Comparison of ENCODE assay signal across 8 cellular contexts in the genomic region with DNA sequence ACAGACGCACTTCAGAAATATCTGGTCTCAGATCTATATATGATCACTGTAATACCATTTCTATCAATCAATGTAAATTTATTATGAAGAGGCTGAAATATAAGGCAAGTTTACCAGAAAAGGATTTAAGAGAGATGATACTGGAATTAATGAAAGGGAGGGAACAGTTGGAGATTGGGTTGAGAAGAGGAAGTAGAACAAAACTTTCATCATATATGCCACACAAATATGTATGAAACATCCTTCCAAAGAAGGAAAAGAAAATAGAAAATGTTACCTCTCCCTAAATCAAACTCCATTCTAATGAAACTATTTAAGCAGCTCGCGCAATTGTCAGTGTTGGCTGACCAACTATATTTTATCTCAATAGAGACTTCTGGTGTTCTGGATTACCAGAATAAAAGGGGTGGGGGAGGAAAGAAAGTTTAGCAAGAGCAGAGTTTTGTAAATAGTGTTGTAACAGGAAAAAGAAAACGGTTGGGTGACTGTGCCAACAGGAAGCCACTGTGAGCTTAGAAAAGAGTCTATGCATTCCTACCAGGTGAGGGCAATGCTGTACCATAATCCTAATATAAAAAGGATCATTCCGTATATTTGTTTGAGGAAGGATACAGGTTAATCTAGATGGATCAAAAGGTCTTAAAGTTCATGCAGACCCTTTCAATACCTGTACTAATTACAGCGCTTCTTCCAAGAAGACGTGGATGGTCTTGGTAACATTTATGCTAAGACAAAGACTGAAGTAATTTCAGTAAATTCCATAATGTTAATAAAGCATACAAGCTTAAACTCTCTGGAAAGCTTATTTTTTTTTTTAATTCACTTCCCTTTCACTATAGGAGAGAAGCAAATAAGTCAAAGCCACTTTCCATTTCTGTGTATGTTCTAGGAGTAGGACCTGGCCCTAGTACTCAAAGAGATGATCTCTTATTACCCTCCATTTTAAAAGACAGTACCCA. TPM values are rescaled to one million over a fixed set of nuclear protein-coding genes. Genes with fewer than 3 reads are reported as not detected.
DNase-seq lines count a peak whose midpoint lies in the region; ATAC-seq and TF ChIP-seq lines count a peak whose summit lies in the region.

No MANE protein-coding gene starts in this region.

- H3K36me3 Mint-ChIP-seq in activated naive CD4-positive, alpha-beta T cell treated with anti-CD3 and anti-CD28 coated beads for 36 hours (ENCODE audit: low read depth), result peaks cover 42% of the 10 kb centered on the region
- H3K36me3 Mint-ChIP-seq in WTC11, result peaks cover 29% of the 10 kb centered on the region
- H3K36me3 Mint-ChIP-seq in glutamatergic neuron (ENCODE audit: unreplicated experiment), result peaks cover 17% of the 10 kb centered on the region

- CTCF ChIA-PET in activated naive CD4-positive, alpha-beta T cell treated with anti-CD3 and anti-CD28 coated beads for 36 hours (lab: Charles Lee), result interaction anchor here (0.6 to 2.4 kb wide), 12 partner anchors 11 to 549 kb away, joined by 3 to 11 read pairs (median 4); partner anchors contain the start of gene LLPH
- CTCF ChIA-PET in WTC11 (lab: Charles Lee), result interaction anchor here (0.5 to 1.3 kb wide), 26 partner anchors 13 to 564 kb away, joined by 3 to 13 read pairs (median 4); partner anchors contain the start of genes HELB, IRAK3, LLPH and TMBIM4

- POLR2A ChIA-PET in WTC11 (lab: Charles Lee), result interaction anchor here (0.9 kb wide), 1 partner anchor 14 kb away, joined by 4 read pairs; the partner anchor contains the start of gene LLPH

- DNase-seq in activated naive CD4-positive, alpha-beta T cell treated with anti-CD3 and anti-CD28 coated beads for 36 hours, result peak; percentile 49
- DNase-seq in activated naive CD4-positive, alpha-beta T cell treated with Interleukin-2 at 50 U/mL for 16 hours, result no peak
- DNase-seq in NCI-H2081 (lab: John Stamatoyannopoulos, UW) (peak; percentile 36 to 51), WTC11 (ENCODE audit: low spot score) (no peak), glutamatergic neuron (no peak), pulmonary artery endothelial cell (ENCODE audit: low read depth, low spot score) (peak; percentile 64), NCI-H187 treated with DMSO at 0.1 percent for 48 hours (lab: John Stamatoyannopoulos, UW) (no peak)

- H3K4me1 Mint-ChIP-seq in activated naive CD4-positive, alpha-beta T cell treated with anti-CD3 and anti-CD28 coated beads for 36 hours (ENCODE audit: low read depth), result peaks cover 16% of the 10 kb centered on the region
- H3K4me1 Mint-ChIP-seq in WTC11 (peaks cover 16% of the 10 kb centered on the region), glutamatergic neuron (ENCODE audit: low read depth, unreplicated experiment) (peaks cover 3% of the 10 kb centered on the region)

- H3K27ac Mint-ChIP-seq in activated naive CD4-positive, alpha-beta T cell treated with anti-CD3 and anti-CD28 coated beads for 36 hours, result peak overlapping the region; percentile 86
- H3K27ac Mint-ChIP-seq in WTC11, result peak overlapping the region; percentile 75; the same call in 1 of the 2 replicates
- no peak overlapping the region for H3K27ac Mint-ChIP-seq in glutamatergic neuron (ENCODE audit: unreplicated experiment)

- no peak overlapping the region for H3K4me3 Mint-ChIP-seq in activated naive CD4-positive, alpha-beta T cell treated with anti-CD3 and anti-CD28 coated beads for 36 hours
- no peak overlapping the region for H3K4me3 Mint-ChIP-seq in WTC11
- H3K4me3 Mint-ChIP-seq in glutamatergic neuron (ENCODE audit: unreplicated experiment), result no peak overlapping the region

- no peaks in the 10 kb centered on the region for H3K27me3 Mint-ChIP-seq in activated naive CD4-positive, alpha-beta T cell treated with anti-CD3 and anti-CD28 coated beads for 36 hours (ENCODE audit: low read depth)
- H3K27me3 Mint-ChIP-seq in WTC11 (ENCODE audit: low read depth), result no peaks in the 10 kb centered on the region; the same call in 1 of the 2 replicates
- no peaks in the 10 kb centered on the region for H3K27me3 Mint-ChIP-seq in glutamatergic neuron (ENCODE audit: unreplicated experiment)

- peak; percentile 52; the same call in 1 of the 2 replicates for TF ChIP-seq CTCF in WTC11 (IDR thresholded peaks at IDR 0.05)
- TF ChIP-seq CTCF in glutamatergic neuron (IDR thresholded peaks at IDR 0.05; ENCODE audit: partially characterized antibody, unreplicated experiment), result peak; percentile 17

- intact Hi-C loops in activated naive CD4-positive, alpha-beta T cell treated with anti-CD3 and anti-CD28 coated beads for 36 hours (cut with micrococcal nuclease), result loop anchor here (1.0 to 5.0 kb wide), 7 partner anchors 24 to 717 kb away; partner anchors contain the start of gene TMBIM4

- ATAC-seq in WTC11 (peak; percentile 88), GM18873 (IDR thresholded peaks at IDR 0.05; ENCODE audit: low FRiP score, unreplicated experiment) (no peak)

- H3K9me3 Mint-ChIP-seq in activated naive CD4-positive, alpha-beta T cell treated with anti-CD3 and anti-CD28 coated beads for 36 hours, result peaks cover 15% of the 10 kb centered on the region
- peaks cover 27% of the 10 kb centered on the region for H3K9me3 Mint-ChIP-seq in WTC11
- peaks cover 2% of the 10 kb centered on the region for H3K9me3 Mint-ChIP-seq in glutamatergic neuron (ENCODE audit: unreplicated experiment)

TF ChIP-seq in WTC11, 78 proteins besides CTCF, POLR2A, EP300 and RAD21:
- TF ChIP-seq TEAD1 (CRISPR knock-in tag; IDR thresholded peaks at IDR 0.05) (peak; percentile 95; the same call in 1 of the 2 replicates), TEAD4 (CRISPR knock-in tag; IDR thresholded peaks at IDR 0.05) (peak; percentile 83; the same call in 1 of the 2 replicates), HMGA2 (CRISPR knock-in tag; IDR thresholded peaks at IDR 0.05) (no peak), ZNF396 (CRISPR knock-in tag; IDR thresholded peaks at IDR 0.05; ENCODE audit: borderline replicate concordance) (no peak)
TF ChIP-seq in WTC11: peak in this region for 2.

RNA-seq across cellular contexts. Expression of gene LLPH, which starts 14.5 kb away (rescaled TPM):
- total RNA-seq in activated naive CD4-positive, alpha-beta T cell treated with anti-CD3 and anti-CD28 coated beads for 36 hours, result 10 to 100 TPM; 25.6 to 26.0 TPM
- total RNA-seq in WTC11 (2021) (26.5 to 31.5 TPM (median 29.7 TPM) in 3 replicates), glutamatergic neuron (ENCODE audit: unreplicated experiment) (14.4 TPM), pulmonary artery endothelial cell (7.9 and 14.9 TPM in 2 replicates)

RNA-seq across cellular contexts. Expression of gene TMBIM4, which starts 24.7 kb away (rescaled TPM):
- 10 to 100 TPM; 51.2 to 51.3 TPM for total RNA-seq in activated naive CD4-positive, alpha-beta T cell treated with anti-CD3 and anti-CD28 coated beads for 36 hours
- total RNA-seq in WTC11 (2021), result 29.8 to 41.9 TPM (median 37.8 TPM) in 3 replicates
- total RNA-seq in glutamatergic neuron (ENCODE audit: unreplicated experiment), result 26.6 TPM
- total RNA-seq in pulmonary artery endothelial cell, result 77.8 and 94.1 TPM in 2 replicates

RNA-seq across cellular contexts. Expression of gene IRAK3, which starts 43.9 kb away (rescaled TPM):
- under 1 TPM; 0.32 to 0.38 TPM for total RNA-seq in activated naive CD4-positive, alpha-beta T cell treated with anti-CD3 and anti-CD28 coated beads for 36 hours
- 0.70 to 0.92 TPM (median 0.89 TPM) in 3 replicates for total RNA-seq in WTC11 (2021)
- 3.9 TPM for total RNA-seq in glutamatergic neuron (ENCODE audit: unreplicated experiment)
- 9.4 and 15.5 TPM in 2 replicates for total RNA-seq in pulmonary artery endothelial cell

Comparison
In these comparisons a context has a peak if more than half of its experiments do, and no peak if none do; other contexts are left out.
1. DNase-seq: peak in activated naive CD4-positive, alpha-beta T cell treated with anti-CD3 and anti-CD28 coated beads for 36 hours (single experiment), NCI-H2081 (2 of 2) and pulmonary artery endothelial cell (single experiment); none in activated naive CD4-positive, alpha-beta T cell treated with Interleukin-2 at 50 U/mL for 16 hours (single experiment), WTC11 (single experiment), glutamatergic neuron (single experiment) and NCI-H187 treated with DMSO at 0.1 percent for 48 hours (single experiment).